Comparison of ENCODE assay signal across 1 cellular context in genomic region chr3:38583688-38584087, GRCh38.
TF ChIP-seq lines count a peak whose summit lies in the region.

No MANE protein-coding gene starts in this region.

TF ChIP-seq in IMR-90, 13 proteins besides CTCF, POLR2A, EP300 and RAD21:
- no peak for TF ChIP-seq RFX5 (IDR thresholded peaks at IDR 0.05; ENCODE audit: low read depth, low read length)
- TF ChIP-seq FOS (IDR thresholded peaks at IDR 0.05; ENCODE audit: low read depth, low read length) = no peak
- no peak for TF ChIP-seq MXI1 (IDR thresholded peaks at IDR 0.05; ENCODE audit: borderline replicate concordance, low read depth, low read length)
- TF ChIP-seq SMC3 (IDR thresholded peaks at IDR 0.05; ENCODE audit: low read depth, low read length) = no peak
- TF ChIP-seq MAZ (IDR thresholded peaks at IDR 0.05; ENCODE audit: borderline replicate concordance, low read depth, low read length) = no peak
- no peak for TF ChIP-seq USF2 (IDR thresholded peaks at IDR 0.05; ENCODE audit: low read depth, low read length)
- no peak for TF ChIP-seq BHLHE40 (IDR thresholded peaks at IDR 0.05; ENCODE audit: low read depth, low read length)
- TF ChIP-seq CHD1 (IDR thresholded peaks at IDR 0.05; ENCODE audit: low read depth, low read length) = no peak
- no peak for TF ChIP-seq MAFK (IDR thresholded peaks at IDR 0.05; ENCODE audit: low read depth, low read length)
- TF ChIP-seq NFE2L2 (IDR thresholded peaks at IDR 0.05; ENCODE audit: low read depth, low read length) = no peak
- TF ChIP-seq, protein P1, sequence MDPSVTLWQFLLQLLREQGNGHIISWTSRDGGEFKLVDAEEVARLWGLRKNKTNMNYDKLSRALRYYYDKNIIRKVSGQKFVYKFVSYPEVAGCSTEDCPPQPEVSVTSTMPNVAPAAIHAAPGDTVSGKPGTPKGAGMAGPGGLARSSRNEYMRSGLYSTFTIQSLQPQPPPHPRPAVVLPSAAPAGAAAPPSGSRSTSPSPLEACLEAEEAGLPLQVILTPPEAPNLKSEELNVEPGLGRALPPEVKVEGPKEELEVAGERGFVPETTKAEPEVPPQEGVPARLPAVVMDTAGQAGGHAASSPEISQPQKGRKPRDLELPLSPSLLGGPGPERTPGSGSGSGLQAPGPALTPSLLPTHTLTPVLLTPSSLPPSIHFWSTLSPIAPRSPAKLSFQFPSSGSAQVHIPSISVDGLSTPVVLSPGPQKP (IDR thresholded peaks at IDR 0.05; ENCODE audit: borderline replicate concordance, low read depth, low read length) = no peak
- no peak for TF ChIP-seq RCOR1 (IDR thresholded peaks at IDR 0.05; ENCODE audit: insufficient replicate concordance, low read length)
- no peak for TF ChIP-seq CEBPB (IDR thresholded peaks at IDR 0.05; ENCODE audit: low read depth, low read length)
TF ChIP-seq in IMR-90: peak in this region for 0.
